ENCODE assay signal across 14 cellular contexts in the genomic region with DNA sequence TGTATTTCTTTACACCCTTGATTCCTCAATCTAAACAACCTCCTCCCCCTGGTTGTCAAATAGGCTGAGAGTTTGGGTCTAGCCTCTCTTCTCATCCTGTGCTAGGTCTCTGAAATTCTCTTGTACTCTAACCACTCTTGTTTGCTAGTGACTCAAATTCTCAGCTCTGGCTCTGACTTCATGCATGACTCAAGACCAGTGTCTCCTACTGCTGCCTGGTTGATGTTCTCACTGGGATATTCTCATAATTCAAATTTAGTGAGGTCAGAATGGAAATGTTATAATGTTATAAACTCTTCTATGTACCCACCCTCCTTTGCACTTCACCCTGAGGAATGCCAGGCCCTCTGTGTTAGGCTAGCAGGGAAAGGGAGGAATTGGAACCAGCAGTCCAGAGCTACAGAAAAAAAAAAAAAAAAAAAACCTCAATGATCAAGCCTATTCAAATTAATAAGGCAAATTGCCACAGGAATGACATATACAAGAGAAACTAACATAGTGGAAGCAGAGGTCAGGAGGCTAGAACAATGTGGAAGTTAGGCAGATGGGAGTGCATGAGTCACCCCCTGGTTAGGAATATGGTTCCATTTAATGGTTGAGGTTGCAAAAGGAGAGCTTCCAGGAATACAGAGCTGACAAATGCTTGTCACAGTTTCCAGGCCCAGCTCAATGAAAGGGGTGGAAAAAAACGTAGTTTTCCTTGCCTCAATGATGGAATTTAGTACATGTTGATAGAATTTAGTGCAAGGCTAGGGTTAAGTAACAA.
DNase-seq lines count a peak whose midpoint lies in the region; FAIRE-seq lines count a peak whose summit lies in the region.
"Had no signal": no experiment of that assay in that cellular context is flagged by ENCODE, and none has a peak within 500 bp of the region (broad histone marks: within the 10 kb centered on the region; RNA-seq: fewer than 3 reads in every experiment).

No MANE protein-coding gene starts in this region.

- no peaks in the 10 kb centered on the region for H3K36me3 ChIP-seq in MG63
- no peaks in the 10 kb centered on the region for H3K36me3 ChIP-seq in subcutaneous abdominal adipose tissue (ENCODE audit: control insufficient read depth in 5 of 5, insufficient read depth in 5 of 5, low read length in 5 of 5)

- peak overlapping the region; percentile 20 for H3K27ac ChIP-seq in subcutaneous abdominal adipose tissue (ENCODE audit: low read depth, low read length)

- H3K4me1 ChIP-seq in subcutaneous abdominal adipose tissue (ENCODE audit: control insufficient read depth in 5 of 5, insufficient read depth in 5 of 5, low read length in 5 of 5) = peaks cover 0 to 2% (median 0%) of the 10 kb centered on the region in 5 donors

- FAIRE-seq in islet of Langerhans (lab: Jason Lieb, UNC) = peak; percentile 65
- FAIRE-seq: GM19239 had no signal

- H3K4me3 ChIP-seq in MG63 (no peak overlapping the region), subcutaneous abdominal adipose tissue (ENCODE audit: low read depth in 1 of 5, low read length in 5 of 5) (no peak overlapping the region)

- no peak overlapping the region for H3K9ac ChIP-seq in subcutaneous abdominal adipose tissue (ENCODE audit: low read length in 5 of 5)

- DNase-seq in MG63 (peak; percentile 5), brain pericyte (ENCODE audit: low read depth, low spot score) (peak; percentile 6), NCI-H146 treated with DMSO at 0.1 percent for 48 hours (lab: John Stamatoyannopoulos, UW; ENCODE audit: unreplicated experiment) (no peak), NCI-H2196 (lab: John Stamatoyannopoulos, UW; ENCODE audit: unreplicated experiment) (no peak), T-helper 1 cell (no peak)
- DNase-seq in activated T-cell treated with anti-CD3 and anti-CD28 coated beads, Interleukin-2, amount 50 U/mL, for 1 hour = no peak
- DNase-seq: Kasumi-1; NCI-H345; nucleus accumbens; stimulated activated CD4-positive, alpha-beta T cell treated with anti-CD3 and anti-CD28 coated beads, Interleukin-4, amount 100 ng/mL, for 24 hours; stimulated activated naive CD8-positive, alpha-beta T cell treated with anti-CD3 and anti-CD28 coated beads, Interleukin-15, Interleukin-2, amounts not matched to agents 100 U/mL and 50 U/mL, for 24 hours had no signal

- H3K9me3 ChIP-seq in MG63 (no peaks in the 10 kb centered on the region), subcutaneous abdominal adipose tissue (ENCODE audit: control insufficient read depth in 5 of 5, low read length in 5 of 5) (no peaks in the 10 kb centered on the region)

- H3K27me3 ChIP-seq in MG63 = no peaks in the 10 kb centered on the region
- H3K27me3 ChIP-seq in subcutaneous abdominal adipose tissue (ENCODE audit: control insufficient read depth in 5 of 5, insufficient read depth in 4 of 5, low read length in 5 of 5) = no peaks in the 10 kb centered on the region

Comparison
In these comparisons a context has a peak if more than half of its experiments do, and no peak if none do; other contexts are left out.
1. DNase-seq: peak in MG63 (single experiment) and brain pericyte (single experiment); none in activated T-cell treated with anti-CD3 and anti-CD28 coated beads, Interleukin-2, amount 50 U/mL, for 1 hour (single experiment), NCI-H146 treated with DMSO at 0.1 percent for 48 hours (single experiment), NCI-H2196 (single experiment) and T-helper 1 cell (0 of 5).